Comparison of ENCODE assay signal across 10 cellular contexts in the genomic region with DNA sequence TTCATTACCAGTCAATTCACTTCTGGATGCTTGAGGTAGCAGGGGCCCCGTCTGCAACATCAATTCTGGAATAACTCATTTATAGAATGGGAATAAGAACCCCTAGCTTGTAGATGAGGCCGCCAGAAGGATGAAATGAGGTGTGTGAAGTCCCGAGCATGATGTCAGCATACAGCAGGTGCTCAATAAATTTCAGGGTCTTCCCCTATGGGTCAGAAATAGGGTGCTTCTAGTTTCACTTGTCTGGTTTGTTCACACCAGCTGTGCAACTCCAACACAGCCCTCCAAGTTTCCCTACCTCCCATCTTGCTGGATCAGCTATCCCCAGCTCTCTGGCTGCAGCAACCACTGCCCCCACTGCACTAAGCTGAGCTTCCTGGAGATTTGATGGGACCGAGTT. TPM values are rescaled to one million over a fixed set of nuclear protein-coding genes. Genes with fewer than 3 reads are reported as not detected.
A peak's percentile ranks its signal among the peaks of the same experiment; 100 is the strongest.
DNase-seq lines count a peak whose midpoint lies in the region; ATAC-seq and TF ChIP-seq lines count a peak whose summit lies in the region.
"Had no signal": no experiment of that assay in that cellular context is flagged by ENCODE, and none has a peak within 500 bp of the region (broad histone marks: within the 10 kb centered on the region; RNA-seq: fewer than 3 reads in every experiment).

No MANE protein-coding gene starts in this region.

- H3K27me3 ChIP-seq in OCI-LY3 (ENCODE audit: low read depth, low read length) = no peaks in the 10 kb centered on the region
- H3K27me3 ChIP-seq in subcutaneous abdominal adipose tissue (ENCODE audit: control insufficient read depth in 5 of 5, insufficient read depth in 4 of 5, low read length in 5 of 5) = peaks cover 0 to 8% (median 0%) of the 10 kb centered on the region in 5 donors

- no peaks in the 10 kb centered on the region for H3K27me3 Mint-ChIP-seq in activated CD4-positive, alpha-beta memory T cell treated with anti-CD3 and anti-CD28 coated beads for 36 hours
- H3K27me3 Mint-ChIP-seq in activated CD4-positive, alpha-beta memory T cell treated with anti-CD3 and anti-CD28 coated beads, Interleukin-2, amount 10 ng/mL, durations not matched to agents 7 days and 5 days = no peaks in the 10 kb centered on the region
- H3K27me3 Mint-ChIP-seq in effector memory CD8-positive, alpha-beta T cell = no peaks in the 10 kb centered on the region

- no peak overlapping the region for H3K27ac Mint-ChIP-seq in activated CD4-positive, alpha-beta memory T cell treated with anti-CD3 and anti-CD28 coated beads for 36 hours
- no peak overlapping the region for H3K27ac Mint-ChIP-seq in activated CD4-positive, alpha-beta memory T cell treated with anti-CD3 and anti-CD28 coated beads, Interleukin-2, amount 10 ng/mL, durations not matched to agents 7 days and 5 days
- H3K27ac Mint-ChIP-seq in effector memory CD8-positive, alpha-beta T cell = no peak overlapping the region

- no peak overlapping the region for H2AFZ ChIP-seq in OCI-LY3 (ENCODE audit: low read depth, low read length)

- H3K36me3 ChIP-seq in OCI-LY3 (replicated peaks; ENCODE audit: low read depth, low read length) (no peaks in the 10 kb centered on the region), subcutaneous abdominal adipose tissue (ENCODE audit: control insufficient read depth in 5 of 5, insufficient read depth in 5 of 5, low read length in 5 of 5) (no peaks in the 10 kb centered on the region)

- H3K9ac ChIP-seq in OCI-LY3 (ENCODE audit: low read length) (peak overlapping the region; percentile 62), subcutaneous abdominal adipose tissue (ENCODE audit: low read length in 5 of 5) (no peak overlapping the region)

- H3K9me3 ChIP-seq in OCI-LY3 (ENCODE audit: insufficient read depth, low read length) (no peaks in the 10 kb centered on the region), subcutaneous abdominal adipose tissue (ENCODE audit: control insufficient read depth in 5 of 5, low read length in 5 of 5) (no peaks in the 10 kb centered on the region)

- DNase-seq in activated CD4-positive, alpha-beta memory T cell treated with anti-CD3 and anti-CD28 coated beads for 36 hours = peak; percentile 25
- no peak for DNase-seq in activated CD4-positive, alpha-beta memory T cell treated with anti-CD3 and anti-CD28 coated beads, Interleukin-2, amount 10 ng/mL, durations not matched to agents 7 days and 5 days
- no peak for DNase-seq in effector memory CD8-positive, alpha-beta T cell
- DNase-seq in SIG-M5 (lab: John Stamatoyannopoulos, UW) (no peak), iPS-NIHi7 (ENCODE audit: extremely low spot score) (no peak)
- DNase-seq: activated gamma-delta T cell had no signal

- H3K4me3 ChIP-seq in OCI-LY3 (ENCODE audit: low read length) (peak overlapping the region; percentile 64), subcutaneous abdominal adipose tissue (ENCODE audit: low read depth in 1 of 5, low read length in 5 of 5) (no peak overlapping the region)

- POLR2A ChIA-PET in activated CD4-positive, alpha-beta memory T cell treated with anti-CD3 and anti-CD28 coated beads for 36 hours (lab: Charles Lee) = no interaction called here
- POLR2A ChIA-PET in activated CD4-positive, alpha-beta memory T cell treated with anti-CD3 and anti-CD28 coated beads, Interleukin-2, amount 10 ng/mL, durations not matched to agents 7 days and 5 days (lab: Charles Lee) = interaction anchor here (1.0 to 1.6 kb wide), 2 partner anchors 9 to 38 kb away, joined by 4 to 5 read pairs; no protein-coding TSS in a partner anchor

- H3K9me3 Mint-ChIP-seq in activated CD4-positive, alpha-beta memory T cell treated with anti-CD3 and anti-CD28 coated beads for 36 hours = no peaks in the 10 kb centered on the region
- H3K9me3 Mint-ChIP-seq in activated CD4-positive, alpha-beta memory T cell treated with anti-CD3 and anti-CD28 coated beads, Interleukin-2, amount 10 ng/mL, durations not matched to agents 7 days and 5 days = peaks cover 3% of the 10 kb centered on the region
- H3K9me3 Mint-ChIP-seq in effector memory CD8-positive, alpha-beta T cell = no peaks in the 10 kb centered on the region

- peak overlapping the region; percentile 86 for H3K4me2 ChIP-seq in OCI-LY3 (ENCODE audit: low read length)

- no peak for TF ChIP-seq CTCF in OCI-LY3 (IDR thresholded peaks at IDR 0.05; ENCODE audit: low read depth, low read length)

- H3K36me3 Mint-ChIP-seq in activated CD4-positive, alpha-beta memory T cell treated with anti-CD3 and anti-CD28 coated beads for 36 hours = no peaks in the 10 kb centered on the region
- H3K36me3 Mint-ChIP-seq in activated CD4-positive, alpha-beta memory T cell treated with anti-CD3 and anti-CD28 coated beads, Interleukin-2, amount 10 ng/mL, durations not matched to agents 7 days and 5 days (ENCODE audit: low read depth) = peaks cover 3% of the 10 kb centered on the region
- H3K36me3 Mint-ChIP-seq in effector memory CD8-positive, alpha-beta T cell (ENCODE audit: insufficient read depth) = no peaks in the 10 kb centered on the region

- intact Hi-C loops in activated CD4-positive, alpha-beta memory T cell treated with anti-CD3 and anti-CD28 coated beads for 36 hours (cut with micrococcal nuclease) = loop anchor here (1.0 to 10.0 kb wide), 2 partner anchors 13 to 403 kb away; no protein-coding TSS in a partner anchor

- H3K4me1 Mint-ChIP-seq in activated CD4-positive, alpha-beta memory T cell treated with anti-CD3 and anti-CD28 coated beads for 36 hours (ENCODE audit: low read depth) = peaks cover 15% of the 10 kb centered on the region
- peaks cover 65% of the 10 kb centered on the region for H3K4me1 Mint-ChIP-seq in activated CD4-positive, alpha-beta memory T cell treated with anti-CD3 and anti-CD28 coated beads, Interleukin-2, amount 10 ng/mL, durations not matched to agents 7 days and 5 days
- no peaks in the 10 kb centered on the region for H3K4me1 Mint-ChIP-seq in effector memory CD8-positive, alpha-beta T cell (ENCODE audit: low read depth in 2 of 2)

- H4K20me1 ChIP-seq in OCI-LY3 (ENCODE audit: insufficient read depth, low read length) = no peaks in the 10 kb centered on the region

- H3K4me1 ChIP-seq in OCI-LY3 (ENCODE audit: low read length) (peaks cover 80% of the 10 kb centered on the region), subcutaneous abdominal adipose tissue (ENCODE audit: control insufficient read depth in 5 of 5, insufficient read depth in 5 of 5, low read length in 5 of 5) (peaks cover 16 to 43% (median 32%) of the 10 kb centered on the region in 5 donors)

- H3K27ac ChIP-seq in OCI-LY3 (ENCODE audit: low read length) (peak overlapping the region; percentile 97), subcutaneous abdominal adipose tissue (ENCODE audit: low read depth, low read length) (peak overlapping the region; percentile 49)

- H3K79me2 ChIP-seq in OCI-LY3 (ENCODE audit: low read length) = no peaks in the 10 kb centered on the region

- ATAC-seq in HG02623 (IDR thresholded peaks at IDR 0.05; ENCODE audit: unreplicated experiment) = peak; percentile 44
- no peak for ATAC-seq in effector memory CD8-positive, alpha-beta T cell (replicated peaks)

- H3K4me3 Mint-ChIP-seq in activated CD4-positive, alpha-beta memory T cell treated with anti-CD3 and anti-CD28 coated beads for 36 hours = no peak overlapping the region
- H3K4me3 Mint-ChIP-seq in activated CD4-positive, alpha-beta memory T cell treated with anti-CD3 and anti-CD28 coated beads, Interleukin-2, amount 10 ng/mL, durations not matched to agents 7 days and 5 days = no peak overlapping the region
- H3K4me3 Mint-ChIP-seq in effector memory CD8-positive, alpha-beta T cell = no peak overlapping the region

- CTCF ChIA-PET in activated CD4-positive, alpha-beta memory T cell treated with anti-CD3 and anti-CD28 coated beads for 36 hours (lab: Charles Lee) = interaction anchor here (1.0 to 1.3 kb wide), 2 partner anchors 10 to 304 kb away, joined by 4 read pairs; no protein-coding TSS in a partner anchor
- CTCF ChIA-PET in activated CD4-positive, alpha-beta memory T cell treated with anti-CD3 and anti-CD28 coated beads, Interleukin-2, amount 10 ng/mL, durations not matched to agents 7 days and 5 days (lab: Charles Lee) = interaction anchor here (1.3 to 6.5 kb wide), 4 partner anchors 7 to 304 kb away, joined by 3 to 61 read pairs (median 6); no protein-coding TSS in a partner anchor

RNA-seq across cellular contexts. Expression of a gene that starts 13.5 kb away (rescaled TPM):
- under 1 TPM; 0.10 to 0.65 TPM for total RNA-seq in activated CD4-positive, alpha-beta memory T cell treated with anti-CD3 and anti-CD28 coated beads for 36 hours
- under 1 TPM; 0.55 to 0.83 TPM for total RNA-seq in activated CD4-positive, alpha-beta memory T cell treated with anti-CD3 and anti-CD28 coated beads, Interleukin-2, amount 10 ng/mL, durations not matched to agents 7 days and 5 days
- total RNA-seq: NCI-H460 had no signal
